Comparison of ENCODE assay signal across 8 cellular contexts in genomic region chr3:9976736-9977709, GRCh38. TPM values are rescaled to one million over a fixed set of nuclear protein-coding genes. Genes with fewer than 3 reads are reported as not detected.
A peak's percentile ranks its signal among the peaks of the same experiment; 100 is the strongest.
DNase-seq lines count a peak whose midpoint lies in the region; ATAC-seq, FAIRE-seq and TF ChIP-seq lines count a peak whose summit lies in the region.

No MANE protein-coding gene starts in this region.

- no TSS peak for BruUV-seq in IMR-90 (replicated peaks; lab: Mats Ljungman, UMichigan)

- peaks cover 0 to 33% (median 18%) of the 10 kb centered on the region in 11 experiments; a peak in 13 of 22 replicates for H4K20me1 ChIP-seq in BLaER1 treated with 17β-estradiol and CSF1 and Interleukin-3, amounts not matched to agents 10 nM and 100 nM
- H4K20me1 ChIP-seq in IMR-90 (ENCODE audit: insufficient read depth, low read length) = peaks cover 3% of the 10 kb centered on the region; the same call in 1 of the 2 replicates

- FAIRE-seq in pancreas (lab: Jason Lieb, UNC) = peak; percentile 51

- peak overlapping the region; percentile 80 for H2BK120ac ChIP-seq in IMR-90 (ENCODE audit: low read depth, low read length)

- no peak overlapping the region; the same call in 1 of the 2 replicates for H4K5ac ChIP-seq in IMR-90 (ENCODE audit: low read depth, low read length)

- H3K4me2 ChIP-seq in BLaER1 treated with 17β-estradiol and CSF1 and Interleukin-3, amounts not matched to agents 10 nM and 100 nM = peak overlapping the region in 2 of 11 experiments; percentile 14 to 15; a peak in 2 of 22 replicates
- no peak overlapping the region for H3K4me2 ChIP-seq in IMR-90 (ENCODE audit: low read depth, low read length)

- no peak overlapping the region; the same call in 1 of the 2 replicates for H2AK5ac ChIP-seq in IMR-90 (ENCODE audit: low read depth, low read length)

- H3K4ac ChIP-seq in IMR-90 (ENCODE audit: low read depth, low read length) = peak overlapping the region; percentile 86

- H3K4me3 Mint-ChIP-seq in mesothelial cell of epicardium = no peak overlapping the region

- peak overlapping the region; percentile 85 for H2BK5ac ChIP-seq in IMR-90 (ENCODE audit: low read depth, low read length, poor library complexity, severe bottlenecking)

- intact Hi-C loops in IMR-90 (cut with micrococcal nuclease) = no loop called here
- intact Hi-C loops in pancreas (cut with DNase I) = no loop called here

- H3K27me3 Mint-ChIP-seq in mesothelial cell of epicardium (ENCODE audit: low read depth) = no peaks in the 10 kb centered on the region

- no peak overlapping the region for H2AK9ac ChIP-seq in IMR-90 (replicated peaks; ENCODE audit: low read depth, low read length, poor library complexity)

- CTCF ChIA-PET in IMR-90 (lab: Yijun Ruan, JAX) = interaction anchor here (0.6 to 1.4 kb wide), 3 partner anchors 31 to 275 kb away, joined by 3 to 8 read pairs (median 4); no protein-coding TSS in a partner anchor
- CTCF ChIA-PET in GM10248 (lab: Yijun Ruan, JAX) = interaction anchor here (0.7 to 1.1 kb wide), 2 partner anchors 12 to 44 kb away, joined by 3 to 5 read pairs; partner anchors contain the start of gene CRELD1

- H4K8ac ChIP-seq in IMR-90 (ENCODE audit: low read depth in 2 of 2, low read length in 2 of 2) = peak overlapping the region; percentile 49 to 79; a peak in 3 of 4 replicates

- no peaks in the 10 kb centered on the region for H3K9me3 Mint-ChIP-seq in mesothelial cell of epicardium

- peaks cover 82 to 100% (median 96%) of the 10 kb centered on the region in 11 experiments for H3K36me3 ChIP-seq in BLaER1 treated with 17β-estradiol and CSF1 and Interleukin-3, amounts not matched to agents 10 nM and 100 nM
- H3K36me3 ChIP-seq in IMR-90 (ENCODE audit: control insufficient read depth, insufficient read depth, low read length) = peaks cover 21% of the 10 kb centered on the region
- peaks cover 0 to 10% (median 5%) of the 10 kb centered on the region in 3 donors for H3K36me3 ChIP-seq in pancreas

- ATAC-seq in IMR-90 (ENCODE audit: low read depth) (peak; percentile 98), foreskin keratinocyte (peak; percentile 98), pancreas (peak; percentile 99 to 100 (median 100)), GM19023 (IDR thresholded peaks at IDR 0.05; ENCODE audit: unreplicated experiment) (no peak)

- POLR2A ChIA-PET in IMR-90 (lab: Charles Lee; ENCODE audit: unreplicated experiment) (interaction anchor here (0.6 kb wide), 1 partner anchor 41 kb away, joined by 3 read pairs; no protein-coding TSS in a partner anchor), GM10248 (lab: Yijun Ruan, JAX) (no interaction called here)

- no peak overlapping the region for H2AFZ ChIP-seq in IMR-90 (replicated peaks; ENCODE audit: low read length, poor library complexity)

- no peak for TF ChIP-seq POLR2A in IMR-90 (IDR thresholded peaks at IDR 0.05; ENCODE audit: low read depth, low read length)

- H3K14ac ChIP-seq in IMR-90 (replicated peaks; ENCODE audit: low read depth, low read length) = peak overlapping the region; percentile 91

- peaks cover 0 to 39% (median 5%) of the 10 kb centered on the region in 10 experiments; a peak in 8 of 20 replicates for H3K4me1 ChIP-seq in BLaER1 treated with 17β-estradiol and CSF1 and Interleukin-3, amounts not matched to agents 10 nM and 100 nM
- H3K4me1 ChIP-seq in IMR-90 (ENCODE audit: control insufficient read depth, insufficient read depth, low read length) (peaks cover 4% of the 10 kb centered on the region), foreskin keratinocyte (peaks cover 6% of the 10 kb centered on the region), pancreas (peaks cover 3 to 14% (median 11%) of the 10 kb centered on the region in 3 donors)

- peak overlapping the region; percentile 85 for H4K91ac ChIP-seq in IMR-90 (ENCODE audit: insufficient read depth, low read depth, low read length)

- H3K27ac Mint-ChIP-seq in mesothelial cell of epicardium = no peak overlapping the region

- H2BK15ac ChIP-seq in IMR-90 (ENCODE audit: low read depth, low read length) = no peak overlapping the region; the same call in 2 of the 3 replicates

- H3K27ac ChIP-seq in BLaER1 treated with 17β-estradiol and CSF1 and Interleukin-3, amounts not matched to agents 10 nM and 100 nM = peak overlapping the region in 8 of 11 experiments; percentile 8 to 56 (median 39); a peak in 13 of 22 replicates
- H3K27ac ChIP-seq in IMR-90 (ENCODE audit: insufficient read depth, low read length) (peak overlapping the region; percentile 89; the same call in 1 of the 2 replicates), foreskin keratinocyte (no peak overlapping the region), pancreas (peak overlapping the region in 3 of 4 donors; percentile 30 to 67 (median 44))

- TF ChIP-seq RAD21 in IMR-90 (IDR thresholded peaks at IDR 0.05; ENCODE audit: low read length) = no peak

- no peak overlapping the region for H3K56ac ChIP-seq in IMR-90 (ENCODE audit: extremely low read depth, insufficient read depth, low read length)

- peak overlapping the region in 5 of 11 experiments; percentile 6 to 38 (median 27); a peak in 4 of 22 replicates for H3K9ac ChIP-seq in BLaER1 treated with 17β-estradiol and CSF1 and Interleukin-3, amounts not matched to agents 10 nM and 100 nM
- H3K9ac ChIP-seq in IMR-90 (ENCODE audit: low read depth, low read length) = no peak overlapping the region

- peak overlapping the region; percentile 81 for H2BK20ac ChIP-seq in IMR-90 (ENCODE audit: low read depth, low read length)

- no peak overlapping the region for H3K4me3 ChIP-seq in BLaER1 treated with 17β-estradiol and CSF1 and Interleukin-3, amounts not matched to agents 10 nM and 100 nM
- no peak overlapping the region for H3K4me3 ChIP-seq in IMR-90 (ENCODE audit: insufficient read depth, low read depth, low read length)
- H3K4me3 ChIP-seq in pancreas = no peak overlapping the region

- H3K18ac ChIP-seq in IMR-90 (ENCODE audit: low read depth, low read length) = no peak overlapping the region; the same call in 1 of the 2 replicates

- H3K9me1 ChIP-seq in IMR-90 (ENCODE audit: insufficient read depth, low read length) = peaks cover 5% of the 10 kb centered on the region; the same call in 1 of the 2 replicates

- H3K27me3 ChIP-seq in BLaER1 treated with 17β-estradiol and CSF1 and Interleukin-3, amounts not matched to agents 10 nM and 100 nM = no peaks in the 10 kb centered on the region
- H3K27me3 ChIP-seq in IMR-90 (ENCODE audit: control insufficient read depth, insufficient read depth, low read length) (no peaks in the 10 kb centered on the region), foreskin keratinocyte (no peaks in the 10 kb centered on the region), pancreas (no peaks in the 10 kb centered on the region)

- DNase-seq in IMR-90 = peak; percentile 98
- peak; percentile 66 for DNase-seq in UCSD-AML1 (lab: John Stamatoyannopoulos, UW; ENCODE audit: unreplicated experiment)
- DNase-seq in foreskin keratinocyte = peak; percentile 86 to 88
- DNase-seq in pancreas = peak in 4 of 6 donors; percentile 76 to 86 (median 80)
- no peak for DNase-seq in GM10248 (ENCODE audit: extremely low spot score)
- no peak for DNase-seq in mesothelial cell of epicardium (ENCODE audit: low spot score in 2 of 2, unreplicated experiment in 2 of 2)

- H3K36me3 Mint-ChIP-seq in mesothelial cell of epicardium = peaks cover 22% of the 10 kb centered on the region

- dilution Hi-C loops in IMR-90 (cut with HindIII; ENCODE audit: low sequenced_read_pairs, unreplicated experiment) = no loop called here

- in situ Hi-C loops in IMR-90 (cut with MboI; ENCODE audit: low sequenced_read_pairs) = no loop called here

- peaks cover 14 to 34% of the 10 kb centered on the region in 2 experiments for H3K79me1 ChIP-seq in IMR-90 (ENCODE audit: low read depth in 1 of 2, low read length in 2 of 2)

- WGBS in IMR-90 (ENCODE audit: extremely low coverage in 2 of 2, insufficient read length in 1 of 2), 2 experiments = no CpG with 5 or more reads among the region's 7 CpGs
- 33 to 43% methylated on average over 7 of the region's 7 CpGs for WGBS in pancreas, 2 donors

- no peak for TF ChIP-seq CTCF in IMR-90 (conservative IDR thresholded peaks at IDR 0.05; ENCODE audit: low read depth, low read length)
- no peak for TF ChIP-seq CTCF in foreskin keratinocyte (conservative IDR thresholded peaks at IDR 0.05)
- no peak for TF ChIP-seq CTCF in pancreas (IDR thresholded peaks at IDR 0.05)
- TF ChIP-seq CTCF in GM10248 (IDR thresholded peaks at IDR 0.05; ENCODE audit: control extremely low read depth, extremely low read depth, low read depth, missing control alignments) = no peak
- TF ChIP-seq CTCF in mesothelial cell of epicardium (IDR thresholded peaks at IDR 0.05; ENCODE audit: unreplicated experiment) = no peak

- H3K9me3 ChIP-seq in BLaER1 treated with 17β-estradiol and CSF1 and Interleukin-3, amounts not matched to agents 10 nM and 100 nM (replicated peaks in 1 of 11) = no peaks in the 10 kb centered on the region
- no peaks in the 10 kb centered on the region for H3K9me3 ChIP-seq in IMR-90 (ENCODE audit: control insufficient read depth, insufficient read depth, low read length)
- H3K9me3 ChIP-seq in pancreas = no peaks in the 10 kb centered on the region

- peak overlapping the region; percentile 17; the same call in 1 of the 2 replicates for H3K23ac ChIP-seq in IMR-90 (ENCODE audit: low read depth, low read length)

- H3K4me1 Mint-ChIP-seq in mesothelial cell of epicardium = no peaks in the 10 kb centered on the region

RNA-seq across cellular contexts. Expression of gene EMC3, which starts 9.6 kb away (rescaled TPM):
- 78.9 and 152 TPM in 2 replicates for total RNA-seq in IMR-90 (2012; rRNA removed)
- polyA plus RNA-seq in IMR-90 (2012; rRNA removed) = 83.3 and 96.7 TPM in 2 replicates
- polyA plus RNA-seq in IMR-90 (2012; cell fraction: cytosol; rRNA removed) = 25.8 and 65.5 TPM in 2 replicates
- 19.1 and 55.3 TPM in 2 replicates for polyA plus RNA-seq in IMR-90 (2012; cell fraction: nucleus; rRNA removed; ENCODE audit: low replicate concordance)
- 43.4 and 56.1 TPM in 2 replicates for total RNA-seq in foreskin keratinocyte
- polyA plus RNA-seq in foreskin keratinocyte = 62.2 and 64.3 TPM in 2 replicates
- 10 to 100 TPM; 25.8 to 32.1 (median 29.6) TPM for total RNA-seq in pancreas
- polyA plus RNA-seq in pancreas = 10 to 100 TPM in 1 of 2 donors, 1 to 10 TPM in 1; 9.8 to 35.2 TPM
- 30.6 to 35.8 TPM (median 34.7 TPM) in 3 replicates for total RNA-seq in mesothelial cell of epicardium

RNA-seq across cellular contexts. Expression of gene PRRT3, which starts 24.8 kb away (rescaled TPM):
- total RNA-seq in IMR-90 (2012; rRNA removed) (0.72 and 1.4 TPM in 2 replicates), foreskin keratinocyte (1.5 and 1.9 TPM in 2 replicates), pancreas (1 to 10 TPM; 1.2 to 2.1 (median 1.9) TPM), mesothelial cell of epicardium (8.2 to 9.2 TPM (median 8.3 TPM) in 3 replicates)
- polyA plus RNA-seq in IMR-90 (2012; rRNA removed) (4.1 and 4.2 TPM in 2 replicates), foreskin keratinocyte (1.3 and 1.4 TPM in 2 replicates), pancreas (1 to 10 TPM; 2.5 to 5.1 TPM)
- polyA plus RNA-seq in IMR-90 (2012; cell fraction: cytosol; rRNA removed) = 3.0 and 4.8 TPM in 2 replicates
- 2.6 and 4.9 TPM in 2 replicates for polyA plus RNA-seq in IMR-90 (2012; cell fraction: nucleus; rRNA removed; ENCODE audit: low replicate concordance)

RNA-seq across cellular contexts. Expression of gene CRELD1, which starts 43.4 kb away (rescaled TPM):
- total RNA-seq in IMR-90 (2012; rRNA removed) (8.6 and 9.4 TPM in 2 replicates), foreskin keratinocyte (7.9 and 11.3 TPM in 2 replicates), pancreas (10 to 100 TPM; 11.3 to 36.6 (median 13.2) TPM), mesothelial cell of epicardium (39.8 to 42.3 TPM (median 40.5 TPM) in 3 replicates)
- polyA plus RNA-seq in IMR-90 (2012; rRNA removed) (25.2 and 25.7 TPM in 2 replicates), foreskin keratinocyte (8.5 and 12.5 TPM in 2 replicates), pancreas (10 to 100 TPM; 34.3 to 45.9 TPM)
- polyA plus RNA-seq in IMR-90 (2012; cell fraction: cytosol; rRNA removed) = 23.1 and 33.9 TPM in 2 replicates
- 45.2 and 54.3 TPM in 2 replicates for polyA plus RNA-seq in IMR-90 (2012; cell fraction: nucleus; rRNA removed; ENCODE audit: low replicate concordance)

RNA-seq across cellular contexts. Expression of gene FANCD2, which starts 49.2 kb away (rescaled TPM):
- 18.9 and 19.7 TPM in 2 replicates for total RNA-seq in IMR-90 (2012; rRNA removed)
- 7.2 and 8.9 TPM in 2 replicates for polyA plus RNA-seq in IMR-90 (2012; rRNA removed)
- 2.2 and 4.7 TPM in 2 replicates for polyA plus RNA-seq in IMR-90 (2012; cell fraction: cytosol; rRNA removed)
- 5.4 and 22.6 TPM in 2 replicates for polyA plus RNA-seq in IMR-90 (2012; cell fraction: nucleus; rRNA removed; ENCODE audit: low replicate concordance)
- total RNA-seq in foreskin keratinocyte = 31.8 and 45.0 TPM in 2 replicates
- 13.0 and 24.3 TPM in 2 replicates for polyA plus RNA-seq in foreskin keratinocyte
- total RNA-seq in pancreas = 1 to 10 TPM; 1.7 to 3.7 (median 2.0) TPM
- polyA plus RNA-seq in pancreas = 1 to 10 TPM; 2.1 to 2.6 TPM
- 17.9 to 21.1 TPM (median 20.2 TPM) in 3 replicates for total RNA-seq in mesothelial cell of epicardium

Comparison
In these comparisons a context has a peak if more than half of its experiments do, and no peak if none do; other contexts are left out.
1. DNase-seq: peak in IMR-90 (single experiment), UCSD-AML1 (single experiment), foreskin keratinocyte (2 of 2) and pancreas (4 of 6); none in GM10248 (single experiment) and mesothelial cell of epicardium (0 of 2).